In the genomic region with DNA sequence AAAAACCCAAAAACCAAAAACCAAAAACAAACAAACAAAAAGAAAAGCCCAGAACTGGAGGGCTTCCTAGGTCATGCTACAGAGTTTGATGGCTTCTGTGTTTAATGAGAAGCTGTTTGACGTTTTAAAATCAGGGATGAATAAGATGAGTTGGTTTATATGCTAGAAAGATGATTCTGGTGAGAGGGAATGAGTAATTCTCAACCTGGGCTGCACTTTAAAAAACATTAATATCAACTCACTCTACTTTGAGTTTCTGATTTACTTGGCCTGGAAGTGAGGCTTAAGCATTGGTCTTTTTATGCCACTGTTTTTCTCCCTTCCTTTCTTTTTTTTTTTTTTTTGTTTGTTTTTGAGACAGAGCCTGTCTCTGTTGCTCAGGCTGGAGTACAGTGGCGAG, we compare ENCODE assay signal across 26 cellular contexts.
"Had no signal": no experiment of that assay in that cellular context is flagged by ENCODE, and none has a peak within 500 bp of the region (broad histone marks: within the 10 kb centered on the region; RNA-seq: fewer than 3 reads in every experiment).

No MANE protein-coding gene starts in this region.

- H3K27ac Mint-ChIP-seq: mesothelial cell of epicardium; progenitor cell of endocrine pancreas; stimulated activated naive CD8-positive, alpha-beta T cell treated with anti-CD3 and anti-CD28 coated beads, Interleukin-15, Interleukin-2, amounts not matched to agents 100 ng/mL and 50 ng/mL, for 24 hours had no signal

- H3K9me3 ChIP-seq: left ventricle myocardium inferior, ovary, right atrium auricular region, right lobe of liver, suprapubic skin, thoracic aorta, tibial artery, upper lobe of right lung had no signal

- H3K36me3 ChIP-seq: left ventricle myocardium inferior, ovary, right atrium auricular region, right lobe of liver, suprapubic skin, thoracic aorta, tibial artery, upper lobe of right lung had no signal

- ATAC-seq: naive thymus-derived CD4-positive, alpha-beta T cell; right lobe of liver; upper lobe of right lung had no signal

- H3K27me3 ChIP-seq: ovary, right atrium auricular region, right lobe of liver, upper lobe of right lung had no signal

- H3K36me3 Mint-ChIP-seq: mesothelial cell of epicardium; natural killer cell treated with Interleukin-12 subunit alpha and Interleukin-12 subunit beta and Interleukin-15 and Interleukin-18, amount 100 ng/mL, for 72 hours had no signal

- H3K4me3 Mint-ChIP-seq: mesothelial cell of epicardium; naive thymus-derived CD4-positive, alpha-beta T cell; stimulated activated naive CD8-positive, alpha-beta T cell treated with anti-CD3 and anti-CD28 coated beads, Interleukin-15, Interleukin-2, amounts not matched to agents 100 ng/mL and 50 ng/mL, for 24 hours had no signal

- H3K27ac ChIP-seq: left ventricle myocardium inferior, ovary, right atrium auricular region, right lobe of liver, suprapubic skin, thoracic aorta, tibial artery, upper lobe of right lung had no signal

- FAIRE-seq: urothelium cell line had no signal

- H3K4me1 ChIP-seq: upper lobe of right lung had no signal

- DNase-seq: hypothalamus; immature natural killer cell; islet precursor cell; left ventricle myocardium inferior; mesendoderm; naive thymus-derived CD4-positive, alpha-beta T cell; ovary; right lobe of liver; stimulated activated CD4-positive, alpha-beta T cell treated with anti-CD3 and anti-CD28 coated beads, Interleukin-12 subunit alpha, Interleukin-12 subunit beta, amount 100 ng/mL, for 4 hours; stimulated activated CD4-positive, alpha-beta T cell treated with anti-CD3 and anti-CD28 coated beads, Interleukin-15, amount 100 ng/mL, for 24 hours; stimulated activated CD4-positive, alpha-beta T cell treated with anti-CD3 and anti-CD28 coated beads, Interleukin-2, amount 100 ng/mL, for 24 hours; stimulated activated CD4-positive, alpha-beta T cell treated with anti-CD3 and anti-CD28 coated beads, Interleukin-4, amount 100 ng/mL, for 1 hour; stimulated activated naive CD4-positive, alpha-beta T cell; tibial artery; trophoblast cell; upper lobe of right lung had no signal

- H3K4me2 ChIP-seq: smooth muscle cell had no signal

- H3K9me3 Mint-ChIP-seq: immature natural killer cell; mesothelial cell of epicardium; naive thymus-derived CD4-positive, alpha-beta T cell; natural killer cell treated with Interleukin-12 subunit alpha and Interleukin-12 subunit beta and Interleukin-15 and Interleukin-18, amount 100 ng/mL, for 72 hours; stimulated activated naive CD8-positive, alpha-beta T cell treated with anti-CD3 and anti-CD28 coated beads, Interleukin-15, Interleukin-2, amounts not matched to agents 100 ng/mL and 50 ng/mL, for 24 hours had no signal

- H3K4me3 ChIP-seq: left ventricle myocardium inferior, lung, ovary, right atrium auricular region, right lobe of liver, smooth muscle cell, suprapubic skin, thoracic aorta, tibial artery, upper lobe of right lung had no signal
